ENCODE assay signal across 10 cellular contexts in the genomic region with DNA sequence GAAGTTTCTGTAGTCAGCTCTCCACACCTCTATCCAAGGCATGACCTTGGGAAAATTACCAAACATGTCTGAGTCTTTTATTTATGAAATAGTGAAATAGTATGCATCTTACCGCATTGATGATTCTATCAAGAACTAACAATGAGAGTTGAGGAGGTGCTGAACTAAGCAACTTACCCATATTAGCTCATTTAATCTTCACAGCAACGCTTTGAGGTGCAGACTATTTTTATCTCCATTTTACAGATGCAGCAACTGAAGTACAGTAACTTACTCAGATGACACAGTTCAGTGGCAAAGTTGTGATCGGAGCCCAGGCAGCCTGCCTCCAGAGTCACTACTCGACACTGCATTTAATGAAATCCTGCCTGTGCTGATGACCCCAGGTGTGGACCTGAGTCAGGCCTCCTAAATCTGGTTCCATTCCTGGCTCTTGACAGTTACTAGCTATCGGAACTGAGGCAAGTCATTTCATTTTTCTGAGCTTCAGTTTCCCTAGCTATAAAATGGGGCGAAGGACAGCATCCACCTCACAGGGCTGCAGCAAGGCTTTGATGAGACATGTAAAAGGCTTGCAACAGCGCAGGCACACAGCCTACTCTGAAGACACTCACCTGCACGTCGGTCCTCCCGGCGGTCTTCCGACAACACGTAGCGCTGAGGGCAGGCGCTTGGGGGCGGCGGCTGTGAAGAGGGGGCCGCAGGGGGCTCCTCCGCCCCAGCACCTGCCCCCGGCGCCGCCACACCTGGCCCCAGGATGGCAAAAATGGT. TPM values are rescaled to one million over a fixed set of nuclear protein-coding genes. Genes with fewer than 3 reads are reported as not detected.
DNase-seq lines count a peak whose midpoint lies in the region; ATAC-seq and TF ChIP-seq lines count a peak whose summit lies in the region.
"Had no signal": no experiment of that assay in that cellular context is flagged by ENCODE, and none has a peak within 500 bp of the region (broad histone marks: within the 10 kb centered on the region; RNA-seq: fewer than 3 reads in every experiment).

No MANE protein-coding gene starts in this region.

- no peak for TF ChIP-seq CTCF in CD8-positive, alpha-beta T cell (IDR thresholded peaks at IDR 0.05)
- TF ChIP-seq CTCF in OCI-LY7 (conservative IDR thresholded peaks at IDR 0.05; ENCODE audit: low read length), result no peak

- H2AK5ac ChIP-seq in neuronal stem cell (ENCODE audit: low read depth, low read length), result peak overlapping the region; percentile 61

- CTCF ChIA-PET in CD8-positive, alpha-beta T cell (lab: Charles Lee), result interaction anchor here (0.8 to 1.7 kb wide), 4 partner anchors 18 to 259 kb away, joined by 3 to 4 read pairs (median 3); a partner anchor contains a TSS
- CTCF ChIA-PET in OCI-LY7 (lab: Charles Lee; ENCODE audit: unreplicated experiment), result interaction anchor here (0.6 to 0.8 kb wide), 2 partner anchors 8 to 54 kb away, joined by 3 to 7 read pairs; no protein-coding TSS in a partner anchor

- no peaks in the 10 kb centered on the region for H4K20me1 ChIP-seq in OCI-LY7 (ENCODE audit: insufficient read depth, low read length)

- WGBS in neuronal stem cell (ENCODE audit: extremely low coverage in 2 of 2, insufficient read length in 2 of 2, insufficient replicate concordance in 1 of 2), 2 donors, result no CpG with 5 or more reads among the region's 22 CpGs
- WGBS in aorta, 2 donors, result 60 to 66% methylated on average over 22 of the region's 22 CpGs

- H3K4me1 ChIP-seq in CD8-positive, alpha-beta T cell (ENCODE audit: insufficient read depth, low read length), result peaks cover 17% of the 10 kb centered on the region
- peaks cover 20% of the 10 kb centered on the region for H3K4me1 ChIP-seq in OCI-LY7 (ENCODE audit: insufficient read depth, low read length, poor library complexity, severe bottlenecking)
- peaks cover 6 to 8% of the 10 kb centered on the region in 2 donors for H3K4me1 ChIP-seq in neuronal stem cell (ENCODE audit: control insufficient read depth in 2 of 2, insufficient read depth in 1 of 2, low read depth in 1 of 2, low read length in 2 of 2)
- no peaks in the 10 kb centered on the region for H3K4me1 ChIP-seq in aorta (ENCODE audit: control insufficient read depth in 1 of 2, insufficient read depth in 2 of 2, low read length in 2 of 2)

- H3K9me2 ChIP-seq in OCI-LY7 (ENCODE audit: insufficient read depth, low read length), result no peaks in the 10 kb centered on the region

- no TSS peak for BruUV-seq in OCI-LY7 (replicated peaks; lab: Mats Ljungman, UMichigan)

- POLR2A ChIA-PET in CD8-positive, alpha-beta T cell (lab: Charles Lee), result interaction anchor here (3.1 kb wide), 1 partner anchor 15 kb away, joined by 34 read pairs; a partner anchor contains a TSS
- POLR2A ChIA-PET in OCI-LY7 (lab: Charles Lee), result no interaction called here

- no peak overlapping the region for H3K14ac ChIP-seq in neuronal stem cell (ENCODE audit: low read length)

- DNase-seq in CD8-positive, alpha-beta T cell, result no peak
- no peak for DNase-seq in OCI-LY7 (ENCODE audit: low spot score)
- DNase-seq in effector memory CD8-positive, alpha-beta T cell, result no peak
- no peak for DNase-seq in neuronal stem cell (ENCODE audit: low spot score)
- DNase-seq in aorta, result no peak
- DNase-seq in NCI-H69 (lab: John Stamatoyannopoulos, UW), result no peak
- no peak for DNase-seq in posterior vena cava (ENCODE audit: low spot score)
- no peak for DNase-seq in stimulated activated CD4-positive, alpha-beta T cell treated with anti-CD3 and anti-CD28 coated beads, Interleukin-1b, Interleukin-23, amount 100 ng/mL, for 48 hours

- no peak overlapping the region for H2BK5ac ChIP-seq in neuronal stem cell (ENCODE audit: low read length)

- no peak overlapping the region for H2BK15ac ChIP-seq in neuronal stem cell (ENCODE audit: low read length)

- no peak overlapping the region for H3K27ac ChIP-seq in CD8-positive, alpha-beta T cell (ENCODE audit: low read depth, low read length)
- peak overlapping the region; percentile 29 for H3K27ac ChIP-seq in OCI-LY7 (ENCODE audit: low read depth, low read length, poor library complexity, severe bottlenecking)
- H3K27ac ChIP-seq in neuronal stem cell (replicated peaks; ENCODE audit: low read length), result no peak overlapping the region
- no peak overlapping the region for H3K27ac ChIP-seq in aorta (ENCODE audit: low read depth in 1 of 2, low read length in 2 of 2)

- peak overlapping the region; percentile 81 for H3K4me2 ChIP-seq in OCI-LY7 (ENCODE audit: low read length)
- H3K4me2 ChIP-seq in neuronal stem cell (ENCODE audit: insufficient read depth, low read length, poor library complexity, severe bottlenecking), result peak overlapping the region; percentile 91

- H3K79me1 ChIP-seq in neuronal stem cell (ENCODE audit: low read depth, low read length), result peaks cover 6% of the 10 kb centered on the region

- H3K4me3 Mint-ChIP-seq in CD8-positive, alpha-beta T cell, result peak overlapping the region; percentile 52
- peak overlapping the region; percentile 27 to 93 for H3K4me3 Mint-ChIP-seq in effector memory CD8-positive, alpha-beta T cell

- H3K9ac ChIP-seq in neuronal stem cell (ENCODE audit: low read depth, low read length, poor library complexity), result peak overlapping the region; percentile 82

- no peaks in the 10 kb centered on the region for H3K9me3 ChIP-seq in CD8-positive, alpha-beta T cell (ENCODE audit: low read length)
- no peaks in the 10 kb centered on the region for H3K9me3 ChIP-seq in OCI-LY7 (ENCODE audit: low read length)
- no peaks in the 10 kb centered on the region for H3K9me3 ChIP-seq in neuronal stem cell (replicated peaks in 1 of 2; ENCODE audit: control insufficient read depth in 2 of 2, insufficient read depth in 1 of 2, low read depth in 1 of 2, low read length in 2 of 2)
- H3K9me3 ChIP-seq in aorta (ENCODE audit: control insufficient read depth, low read length), result no peaks in the 10 kb centered on the region

- H3K27me3 ChIP-seq in CD8-positive, alpha-beta T cell (ENCODE audit: insufficient read depth, low read length), result no peaks in the 10 kb centered on the region
- peaks cover 0 to 19% (median 9%) of the 10 kb centered on the region in 3 experiments for H3K27me3 ChIP-seq in neuronal stem cell (ENCODE audit: control insufficient read depth in 3 of 3, insufficient read depth in 3 of 3, low read depth in 1 of 3, low read length in 3 of 3)
- H3K27me3 ChIP-seq in aorta (ENCODE audit: control insufficient read depth in 1 of 2, insufficient read depth in 2 of 2, low read length in 1 of 2), result no peaks in the 10 kb centered on the region

- peaks cover 14% of the 10 kb centered on the region for H3K36me3 ChIP-seq in CD8-positive, alpha-beta T cell (ENCODE audit: insufficient read depth, low read length)
- peaks cover 37% of the 10 kb centered on the region for H3K36me3 ChIP-seq in OCI-LY7 (ENCODE audit: insufficient read depth, low read length)
- H3K36me3 ChIP-seq in neuronal stem cell (replicated peaks in 1 of 2; ENCODE audit: control insufficient read depth in 2 of 2, insufficient read depth in 2 of 2, low read length in 2 of 2), result peaks cover 11 to 38% of the 10 kb centered on the region in 2 donors
- H3K36me3 ChIP-seq in aorta (ENCODE audit: control insufficient read depth in 1 of 2, insufficient read depth in 2 of 2, low read length in 1 of 2), result no peaks in the 10 kb centered on the region

- peak overlapping the region; percentile 76 for H3K4me3 ChIP-seq in CD8-positive, alpha-beta T cell (ENCODE audit: low read depth, low read length)
- H3K4me3 ChIP-seq in OCI-LY7 (ENCODE audit: low read depth, low read length, poor library complexity, severe bottlenecking), result peak overlapping the region; percentile 94
- H3K4me3 ChIP-seq in neuronal stem cell (ENCODE audit: low read length in 2 of 2), result peak overlapping the region; percentile 79 to 81
- peak overlapping the region in 1 of 2 donors; percentile 68 for H3K4me3 ChIP-seq in aorta (ENCODE audit: low read length in 2 of 2)

- no peaks in the 10 kb centered on the region for H3K27me3 Mint-ChIP-seq in CD8-positive, alpha-beta T cell (ENCODE audit: low read depth)
- H3K27me3 Mint-ChIP-seq in effector memory CD8-positive, alpha-beta T cell, result no peaks in the 10 kb centered on the region

- H3K9me3 Mint-ChIP-seq in CD8-positive, alpha-beta T cell, result no peaks in the 10 kb centered on the region
- H3K9me3 Mint-ChIP-seq in effector memory CD8-positive, alpha-beta T cell, result no peaks in the 10 kb centered on the region

- H3K79me2 ChIP-seq in OCI-LY7 (ENCODE audit: insufficient read depth, low read depth, low read length), result peaks cover 18% of the 10 kb centered on the region; the same call in 1 of the 2 replicates

- intact Hi-C loops in CD8-positive, alpha-beta T cell (cut with DNase I, micrococcal nuclease), result loop anchor here in 1 of 2 experiments (5.0 kb wide), 1 partner anchor 184 kb away; no protein-coding TSS in a partner anchor
- intact Hi-C loops in OCI-LY7 (cut with micrococcal nuclease; ENCODE audit: unreplicated experiment), result no loop called here
- intact Hi-C loops in aorta (cut with DNase I), result no loop called here
- intact Hi-C loops in posterior vena cava (cut with DNase I), result no loop called here

- peaks cover 26% of the 10 kb centered on the region for H3K4me1 Mint-ChIP-seq in CD8-positive, alpha-beta T cell (ENCODE audit: low read depth)
- peaks cover 16% of the 10 kb centered on the region in 2 donors for H3K4me1 Mint-ChIP-seq in effector memory CD8-positive, alpha-beta T cell (ENCODE audit: low read depth in 2 of 2)

- H3K4ac ChIP-seq in neuronal stem cell (ENCODE audit: low read length), result no peak overlapping the region

- H2BK120ac ChIP-seq in neuronal stem cell (ENCODE audit: low read depth, low read length), result peak overlapping the region; percentile 4

- no peak overlapping the region for H4K91ac ChIP-seq in neuronal stem cell (ENCODE audit: low read depth, low read length, poor library complexity)

- H3K18ac ChIP-seq in neuronal stem cell (ENCODE audit: low read length), result peak overlapping the region; percentile 90

- H4K8ac ChIP-seq in neuronal stem cell (ENCODE audit: low read depth, low read length), result no peak overlapping the region

- H3K23ac ChIP-seq in neuronal stem cell (ENCODE audit: low read depth, low read length, poor library complexity), result peak overlapping the region; percentile 45

- peaks cover 29% of the 10 kb centered on the region for H3K36me3 Mint-ChIP-seq in CD8-positive, alpha-beta T cell
- H3K36me3 Mint-ChIP-seq in effector memory CD8-positive, alpha-beta T cell (ENCODE audit: insufficient read depth), result peaks cover 37% of the 10 kb centered on the region

- H2AFZ ChIP-seq in OCI-LY7 (ENCODE audit: low read length) (no peak overlapping the region), neuronal stem cell (ENCODE audit: low read length) (no peak overlapping the region)

- ATAC-seq in CD8-positive, alpha-beta T cell, result no peak
- ATAC-seq in effector memory CD8-positive, alpha-beta T cell (replicated peaks), result no peak
- ATAC-seq in aorta (ENCODE audit: low FRiP score), result no peak

- H3K27ac Mint-ChIP-seq in CD8-positive, alpha-beta T cell, result no peak overlapping the region
- H3K27ac Mint-ChIP-seq in effector memory CD8-positive, alpha-beta T cell, result no peak overlapping the region

- no peak overlapping the region for H2BK12ac ChIP-seq in neuronal stem cell (ENCODE audit: low read length)

RNA-seq across cellular contexts. Expression of a gene that starts 1.6 kb away (rescaled TPM):
- 1 to 10 TPM; 3.4 to 3.5 TPM for total RNA-seq in CD8-positive, alpha-beta T cell
- 5.2 and 5.3 TPM in 2 replicates for total RNA-seq in OCI-LY7 (2014; rRNA removed; shearing (Covaris generic))
- total RNA-seq in OCI-LY7 (2022), result 15.6 and 16.1 TPM in 2 replicates
- 11.4 TPM for polyA plus RNA-seq in neuronal stem cell (2013, experiment 1 of 2)
- 11.5 TPM for polyA plus RNA-seq in neuronal stem cell (2013, experiment 2 of 2)
- 1 to 10 TPM; 5.6 to 7.3 TPM for total RNA-seq in aorta
- 1 to 10 TPM; 4.9 to 8.3 TPM for polyA plus RNA-seq in aorta
- 1 to 10 TPM; 4.3 to 6.1 TPM for total RNA-seq in posterior vena cava

RNA-seq across cellular contexts. Expression of a gene that starts 13.7 kb away (rescaled TPM):
- total RNA-seq in CD8-positive, alpha-beta T cell, result not detected
- not detected in 2 replicates for total RNA-seq in OCI-LY7 (2014; rRNA removed; shearing (Covaris generic))
- total RNA-seq in OCI-LY7 (2022) (not detected in 2 replicates), aorta (not detected), posterior vena cava (not detected)
- 0.11 TPM for polyA plus RNA-seq in neuronal stem cell (2013, experiment 1 of 2)
- polyA plus RNA-seq in neuronal stem cell (2013, experiment 2 of 2), result 0.12 TPM
- polyA plus RNA-seq in aorta, result not detected
- total RNA-seq: frontal cortex, RPMI7951 had no signal

RNA-seq across cellular contexts. Expression of a gene that starts 14.9 kb away (rescaled TPM):
- total RNA-seq in CD8-positive, alpha-beta T cell, result 10 to 100 TPM; 17.7 to 19.6 TPM
- total RNA-seq in OCI-LY7 (2014; rRNA removed; shearing (Covaris generic)), result 47.4 and 53.5 TPM in 2 replicates
- total RNA-seq in OCI-LY7 (2022) (25.4 and 30.9 TPM in 2 replicates), aorta (10 to 100 TPM; 15.6 to 17.7 TPM), posterior vena cava (10 to 100 TPM; 14.3 to 14.5 TPM)
- polyA plus RNA-seq in neuronal stem cell (2013, experiment 1 of 2), result 14.0 TPM
- polyA plus RNA-seq in neuronal stem cell (2013, experiment 2 of 2), result 14.4 TPM
- 10 to 100 TPM in 1 of 2 donors, 1 to 10 TPM in 1; 4.1 to 13.3 TPM for polyA plus RNA-seq in aorta

RNA-seq across cellular contexts. Expression of a gene that starts 36.7 kb away (rescaled TPM):
- not detected for total RNA-seq in CD8-positive, alpha-beta T cell
- not detected in 2 replicates for total RNA-seq in OCI-LY7 (2014; rRNA removed; shearing (Covaris generic))
- total RNA-seq in OCI-LY7 (2022) (0.57 TPM in 1 of 2 replicates, not detected in the other), aorta (under 1 TPM in 1 of 2 donors, not detected in 1; 0.23 TPM), posterior vena cava (not detected)
- 5.9 TPM for polyA plus RNA-seq in neuronal stem cell (2013, experiment 1 of 2)
- polyA plus RNA-seq in neuronal stem cell (2013, experiment 2 of 2), result 5.6 TPM
- polyA plus RNA-seq in aorta, result 1 to 10 TPM in 1 of 2 donors, not detected in 1; 3.6 TPM
- total RNA-seq: frontal cortex, RPMI7951 had no signal

RNA-seq across cellular contexts. Expression of a gene that starts 37.9 kb away (rescaled TPM):
- 10 to 100 TPM; 52.6 to 54.2 TPM for total RNA-seq in CD8-positive, alpha-beta T cell
- total RNA-seq in OCI-LY7 (2014; rRNA removed; shearing (Covaris generic)), result 84.4 and 116 TPM in 2 replicates
- 118 and 133 TPM in 2 replicates for total RNA-seq in OCI-LY7 (2022)
- 58.0 TPM for polyA plus RNA-seq in neuronal stem cell (2013, experiment 1 of 2)
- polyA plus RNA-seq in neuronal stem cell (2013, experiment 2 of 2), result 59.5 TPM
- total RNA-seq in aorta, result 10 to 100 TPM; 49.8 to 52.0 TPM
- polyA plus RNA-seq in aorta, result 10 to 100 TPM; 22.4 to 98.6 TPM
- 10 to 100 TPM; 41.2 to 44.6 TPM for total RNA-seq in posterior vena cava
